Comparison of ENCODE assay signal across 9 cellular contexts in genomic region chr16:57042157-57043111, GRCh38. TPM values are rescaled to one million over a fixed set of nuclear protein-coding genes. Genes with fewer than 3 reads are reported as not detected.
DNase-seq lines count a peak whose midpoint lies in the region; ATAC-seq and FAIRE-seq lines count a peak whose summit lies in the region.
"Had no signal": no experiment of that assay in that cellular context is flagged by ENCODE, and none has a peak within 500 bp of the region (broad histone marks: within the 10 kb centered on the region; RNA-seq: fewer than 3 reads in every experiment).

No MANE protein-coding gene starts in this region.

- peak; percentile 60 for DNase-seq in GM19239 (ENCODE audit: insufficient read length, low spot score)
- DNase-seq in activated CD4-positive, alpha-beta T cell treated with anti-CD3 and anti-CD28 coated beads for 48 hours, result peak; percentile 90
- peak; percentile 54 for DNase-seq in epithelial cell of prostate (ENCODE audit: low read depth, low spot score)
- DNase-seq in stimulated activated effector memory CD8-positive, alpha-beta T cell treated with anti-CD3 and anti-CD28 coated beads, Interleukin-12 subunit alpha, Interleukin-12 subunit beta, amount 100 ng/mL, for 72 hours (ENCODE audit: low spot score in 2 of 2), result peak; percentile 65 to 90
- DNase-seq in H7, result no peak
- DNase-seq in NCI-H1694 treated with DMSO at 0.1 percent for 48 hours (lab: John Stamatoyannopoulos, UW), result no peak
- DNase-seq in HuH-7.5 (ENCODE audit: low spot score), result no peak

- H3K36me3 Mint-ChIP-seq in stimulated activated effector memory CD8-positive, alpha-beta T cell treated with anti-CD3 and anti-CD28 coated beads, Interleukin-12 subunit alpha, Interleukin-12 subunit beta, amount 100 ng/mL, for 72 hours, result peaks cover 97% of the 10 kb centered on the region

- peaks cover 74% of the 10 kb centered on the region for H3K4me1 Mint-ChIP-seq in stimulated activated effector memory CD8-positive, alpha-beta T cell treated with anti-CD3 and anti-CD28 coated beads, Interleukin-12 subunit alpha, Interleukin-12 subunit beta, amount 100 ng/mL, for 72 hours

- peak; percentile 99 for FAIRE-seq in GM19239 (lab: Jason Lieb, UNC)

- peak overlapping the region; percentile 97 for H3K27ac Mint-ChIP-seq in stimulated activated effector memory CD8-positive, alpha-beta T cell treated with anti-CD3 and anti-CD28 coated beads, Interleukin-12 subunit alpha, Interleukin-12 subunit beta, amount 100 ng/mL, for 72 hours

- H3K4me3 ChIP-seq in H7 (ENCODE audit: insufficient read depth, low read depth, low read length), result no peak overlapping the region

- H3K9me3 Mint-ChIP-seq in stimulated activated effector memory CD8-positive, alpha-beta T cell treated with anti-CD3 and anti-CD28 coated beads, Interleukin-12 subunit alpha, Interleukin-12 subunit beta, amount 100 ng/mL, for 72 hours, result no peaks in the 10 kb centered on the region
- H3K9me3 Mint-ChIP-seq: neural crest cell had no signal

- ATAC-seq in HG03342 (IDR thresholded peaks at IDR 0.05; ENCODE audit: unreplicated experiment), result peak; percentile 69
- peak; percentile 89 for ATAC-seq in stimulated activated effector memory CD8-positive, alpha-beta T cell treated with anti-CD3 and anti-CD28 coated beads, Interleukin-12 subunit alpha, Interleukin-12 subunit beta, amount 100 ng/mL, for 72 hours

- H3K27me3 ChIP-seq in H7 (ENCODE audit: control insufficient read depth, insufficient read depth, low read length), result no peaks in the 10 kb centered on the region

- H3K27ac ChIP-seq in epithelial cell of prostate, result no peak overlapping the region

- H3K4me3 Mint-ChIP-seq in stimulated activated effector memory CD8-positive, alpha-beta T cell treated with anti-CD3 and anti-CD28 coated beads, Interleukin-12 subunit alpha, Interleukin-12 subunit beta, amount 100 ng/mL, for 72 hours, result peak overlapping the region; percentile 72
- H3K4me3 Mint-ChIP-seq: neural crest cell had no signal

- H3K36me3 ChIP-seq in H7 (replicated peaks; ENCODE audit: control insufficient read depth, insufficient read depth, low read length), result no peaks in the 10 kb centered on the region

RNA-seq across cellular contexts. Expression of gene CPNE2, which starts 49.9 kb away (rescaled TPM):
- total RNA-seq in H7 (2014; rRNA removed; shearing (Covaris generic)), result 19.4 and 21.1 TPM in 2 replicates

RNA-seq across cellular contexts. Expression of gene NLRC5, which starts 53.1 kb away (rescaled TPM):
- 0.80 and 0.85 TPM in 2 replicates for total RNA-seq in H7 (2014; rRNA removed; shearing (Covaris generic))

Comparison
In these comparisons a context has a peak if more than half of its experiments do, and no peak if none do; other contexts are left out.
1. DNase-seq: peak in GM19239 (single experiment), activated CD4-positive, alpha-beta T cell treated with anti-CD3 and anti-CD28 coated beads for 48 hours (single experiment), epithelial cell of prostate (single experiment) and stimulated activated effector memory CD8-positive, alpha-beta T cell treated with anti-CD3 and anti-CD28 coated beads, Interleukin-12 subunit alpha, Interleukin-12 subunit beta, amount 100 ng/mL, for 72 hours (2 of 2); none in H7 (single experiment), NCI-H1694 treated with DMSO at 0.1 percent for 48 hours (single experiment) and HuH-7.5 (single experiment).